Comparison of ENCODE assay signal across 13 cellular contexts in the genomic region with DNA sequence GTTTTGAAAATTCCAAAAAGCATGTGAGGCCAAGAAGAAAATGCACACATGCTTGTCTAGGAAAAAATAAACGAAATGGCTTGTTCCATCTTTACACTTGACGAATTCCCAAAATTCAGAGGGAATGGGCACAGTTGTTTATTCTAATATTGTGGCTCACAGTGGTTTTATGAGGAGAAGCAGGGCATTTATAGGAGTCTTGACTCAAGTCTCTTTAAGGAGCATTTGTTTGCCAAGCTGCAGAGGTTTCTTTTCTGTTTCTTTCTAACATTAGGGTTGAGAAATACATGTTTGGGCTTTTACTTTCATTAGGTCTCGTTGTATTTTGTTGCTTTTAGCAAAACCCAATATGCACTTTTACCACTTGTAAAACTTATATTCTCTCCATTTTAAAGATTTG.
DNase-seq lines count a peak whose midpoint lies in the region; ATAC-seq and TF ChIP-seq lines count a peak whose summit lies in the region.
"Had no signal": no experiment of that assay in that cellular context is flagged by ENCODE, and none has a peak within 500 bp of the region (broad histone marks: within the 10 kb centered on the region; RNA-seq: fewer than 3 reads in every experiment).

No MANE protein-coding gene starts in this region.

- intact Hi-C loops in PC-3 (cut with micrococcal nuclease) = no loop called here
- intact Hi-C loops in sciatic nerve (cut with DNase I) = no loop called here
- intact Hi-C loops in head of caudate nucleus (cut with DNase I) = no loop called here

- no peak overlapping the region for H3K27ac Mint-ChIP-seq in type B pancreatic cell
- H3K27ac Mint-ChIP-seq: CD4-positive, CD25-positive, alpha-beta regulatory T cell; CD8-positive, alpha-beta memory T cell had no signal

- no peaks in the 10 kb centered on the region for H3K27me3 ChIP-seq in PC-3 (ENCODE audit: low read length)
- H3K27me3 ChIP-seq: BE2C had no signal

- H3K4me1 ChIP-seq in PC-3 (ENCODE audit: insufficient read depth, low read length) = peaks cover 28% of the 10 kb centered on the region
- H3K4me1 ChIP-seq: BE2C, Caco-2, HAP-1 had no signal

- no peaks in the 10 kb centered on the region for H3K9me3 ChIP-seq in PC-3 (ENCODE audit: low read length)
- H3K9me3 ChIP-seq: BE2C, Caco-2, HAP-1 had no signal

- H3K36me3 ChIP-seq in PC-3 (ENCODE audit: low read depth, low read length) = no peaks in the 10 kb centered on the region
- H3K36me3 ChIP-seq: BE2C, HAP-1 had no signal

- H4K20me1 ChIP-seq in PC-3 (ENCODE audit: low read length) = no peaks in the 10 kb centered on the region

- TF ChIP-seq CTCF in PC-3 (conservative IDR thresholded peaks at IDR 0.05; ENCODE audit: low read depth, low read length) (no peak), type B pancreatic cell (conservative IDR thresholded peaks at IDR 0.05) (no peak)

- H3K27ac ChIP-seq in PC-3 (ENCODE audit: low read length) = no peak overlapping the region
- H3K27ac ChIP-seq: GM23248 had no signal

- peak overlapping the region; percentile 8 for H2AFZ ChIP-seq in PC-3 (ENCODE audit: low read length)
- H2AFZ ChIP-seq: GM23248 had no signal

- no peaks in the 10 kb centered on the region for H3K27me3 Mint-ChIP-seq in type B pancreatic cell
- H3K27me3 Mint-ChIP-seq: CD4-positive, CD25-positive, alpha-beta regulatory T cell; CD8-positive, alpha-beta memory T cell had no signal

- BruUV-seq in PC-3 (replicated peaks; lab: Mats Ljungman, UMichigan) = no TSS peak

- H3K9ac ChIP-seq in PC-3 (ENCODE audit: low read length) = no peak overlapping the region
- H3K9ac ChIP-seq: GM23248 had no signal

- H3K79me2 ChIP-seq in PC-3 (ENCODE audit: low read length) = no peaks in the 10 kb centered on the region

- H3K9me3 Mint-ChIP-seq in type B pancreatic cell = no peaks in the 10 kb centered on the region

- H3K9me2 ChIP-seq in PC-3 (replicated peaks; ENCODE audit: low read length) = 0 out of 2 replicates have a peak, but pooled peaks cover 4% of the 10 kb centered on the region

- H3K4me2 ChIP-seq in PC-3 (ENCODE audit: low read length) = peak overlapping the region; percentile 1

- DNase-seq in PC-3 = peak; percentile 69
- peak; percentile 7 for DNase-seq in fibroblast of gingiva (ENCODE audit: low read depth)
- no peak for DNase-seq in sciatic nerve (ENCODE audit: low spot score)
- DNase-seq in islet precursor cell = no peak
- no peak for DNase-seq in type B pancreatic cell (ENCODE audit: extremely low spot score, unreplicated experiment)
- no peak for DNase-seq in head of caudate nucleus
- DNase-seq: BE2C; C1 segment of cervical spinal cord; Caco-2; CD4-positive, CD25-positive, alpha-beta regulatory T cell; CD8-positive, alpha-beta memory T cell; GM23248 had no signal

- no peak overlapping the region for H3K4me3 Mint-ChIP-seq in type B pancreatic cell
- H3K4me3 Mint-ChIP-seq: CD4-positive, CD25-positive, alpha-beta regulatory T cell; CD8-positive, alpha-beta memory T cell had no signal

- peak; percentile 72 for ATAC-seq in PC-3
- peak; percentile 28 for ATAC-seq in sciatic nerve

- no peak overlapping the region for H3K4me3 ChIP-seq in PC-3 (ENCODE audit: low read length)
- H3K4me3 ChIP-seq: GM23248, HAP-1 had no signal

- H3K36me3 Mint-ChIP-seq in type B pancreatic cell = no peaks in the 10 kb centered on the region
- H3K36me3 Mint-ChIP-seq: CD4-positive, CD25-positive, alpha-beta regulatory T cell had no signal

- POLR2A ChIA-PET in PC-3 (lab: Charles Lee; ENCODE audit: unreplicated experiment) = no interaction called here

- CTCF ChIA-PET in PC-3 (lab: Charles Lee) = no interaction called here

- peaks cover 4% of the 10 kb centered on the region for H3F3A ChIP-seq in PC-3 (ENCODE audit: low read length, unreplicated experiment)

- no peaks in the 10 kb centered on the region for H3K4me1 Mint-ChIP-seq in type B pancreatic cell (ENCODE audit: unreplicated experiment)
- H3K4me1 Mint-ChIP-seq: CD4-positive, CD25-positive, alpha-beta regulatory T cell; CD8-positive, alpha-beta memory T cell had no signal

Comparison
In these comparisons a context has a peak if more than half of its experiments do, and no peak if none do; other contexts are left out.
1. DNase-seq: peak in PC-3 (single experiment) and fibroblast of gingiva (single experiment); none in sciatic nerve (single experiment), islet precursor cell (single experiment), type B pancreatic cell (single experiment) and head of caudate nucleus (0 of 42).